ENCODE assay signal across 8 cellular contexts in the genomic region with DNA sequence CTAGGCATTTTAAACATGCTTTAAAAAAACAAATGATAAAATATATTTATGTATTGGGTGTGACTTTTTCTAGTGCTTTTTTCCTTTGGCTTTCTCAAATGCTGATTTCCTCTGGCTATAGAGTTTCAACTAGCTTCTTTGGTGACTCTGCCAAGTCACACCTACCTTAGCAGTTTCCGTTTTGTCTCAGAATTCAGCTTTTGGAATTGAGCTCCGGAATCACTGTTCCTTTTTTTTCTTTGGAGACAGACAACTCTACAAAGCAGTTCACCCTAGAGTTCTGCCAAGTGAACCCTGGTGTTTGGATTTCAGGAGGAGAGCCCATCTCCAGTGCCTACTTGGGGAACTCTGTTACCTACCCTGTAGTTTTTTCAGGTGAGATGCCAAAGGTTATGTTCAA.
A peak's percentile ranks its signal among the peaks of the same experiment; 100 is the strongest.
DNase-seq lines count a peak whose midpoint lies in the region; ATAC-seq, FAIRE-seq and TF ChIP-seq lines count a peak whose summit lies in the region.

No MANE protein-coding gene starts in this region.

- H3K27me3 Mint-ChIP-seq in activated T-cell treated with anti-CD3 and anti-CD28 coated beads, Interleukin-2, amount 50 U/mL, for 4 hours (ENCODE audit: low read depth): peaks cover 19% of the 10 kb centered on the region

- no peaks in the 10 kb centered on the region for H3K9me3 Mint-ChIP-seq in activated T-cell treated with anti-CD3 and anti-CD28 coated beads, Interleukin-2, amount 50 U/mL, for 4 hours

- no peaks in the 10 kb centered on the region for H3K9me3 ChIP-seq in ascending aorta

- H3K27ac ChIP-seq in ascending aorta: no peak overlapping the region

- H3K27me3 ChIP-seq in ascending aorta: no peaks in the 10 kb centered on the region

- peak overlapping the region; percentile 25 for H3K4me3 Mint-ChIP-seq in activated T-cell treated with anti-CD3 and anti-CD28 coated beads, Interleukin-2, amount 50 U/mL, for 4 hours

- no peaks in the 10 kb centered on the region for H3K36me3 Mint-ChIP-seq in activated T-cell treated with anti-CD3 and anti-CD28 coated beads, Interleukin-2, amount 50 U/mL, for 4 hours (ENCODE audit: insufficient read depth)

- no peaks in the 10 kb centered on the region for H3K36me3 ChIP-seq in ascending aorta

- no peak for DNase-seq in activated T-cell treated with anti-CD3 and anti-CD28 coated beads, Interleukin-2, amount 50 U/mL, for 4 hours
- DNase-seq in activated T-cell treated with anti-CD3 and anti-CD28 coated beads for 4 hours (no peak), ascending aorta (ENCODE audit: low spot score in 2 of 2) (no peak), stromal cell of bone marrow (ENCODE audit: low read depth) (peak; percentile 7), frontal cortex (ENCODE audit: low spot score in 2 of 2) (no peak), NCI-H2081 (lab: John Stamatoyannopoulos, UW) (no peak)
- DNase-seq in NK-92 treated with Interleukin-12 subunit alpha and Interleukin-12 subunit beta, amount 100 ng/mL, for 24 hours (lab: John Stamatoyannopoulos, UW): no peak

- FAIRE-seq in frontal cortex (lab: Jason Lieb, UNC): no peak

- no peak for ATAC-seq in activated T-cell treated with anti-CD3 and anti-CD28 coated beads, Interleukin-2, amount 50 U/mL, for 4 hours
- ATAC-seq in HG03039 (IDR thresholded peaks at IDR 0.05; ENCODE audit: unreplicated experiment): peak; percentile 36

- peak overlapping the region; percentile 27 to 30 for H3K4me3 ChIP-seq in ascending aorta

- H3K4me1 ChIP-seq in ascending aorta: no peaks in the 10 kb centered on the region

- TF ChIP-seq CTCF in ascending aorta (IDR thresholded peaks at IDR 0.05): no peak

- H3K4me1 Mint-ChIP-seq in activated T-cell treated with anti-CD3 and anti-CD28 coated beads, Interleukin-2, amount 50 U/mL, for 4 hours (ENCODE audit: low read depth): peaks cover 30% of the 10 kb centered on the region

- intact Hi-C loops in ascending aorta (cut with DNase I): no loop called here
